Comparison of ENCODE assay signal across 30 cellular contexts in the genomic region with DNA sequence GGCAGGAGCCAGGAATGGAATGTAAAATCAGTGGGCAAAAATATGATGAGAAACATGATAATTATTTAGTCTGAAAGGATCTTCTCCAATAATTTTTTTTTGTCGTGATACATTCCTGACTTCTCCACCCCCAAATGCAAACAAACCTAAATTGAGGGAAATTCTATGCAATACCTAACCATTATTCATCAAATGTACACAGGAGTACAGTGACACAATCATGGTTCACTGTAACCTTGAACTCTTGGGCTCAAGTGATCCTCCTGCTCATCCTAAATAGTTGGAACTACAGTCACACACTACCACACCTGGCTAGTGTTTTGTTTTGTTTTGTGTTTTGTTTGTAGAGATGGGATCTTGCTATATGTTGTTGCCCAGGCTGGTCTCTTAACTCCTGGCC. TPM values are rescaled to one million over a fixed set of nuclear protein-coding genes. Genes with fewer than 3 reads are reported as not detected.
DNase-seq lines count a peak whose midpoint lies in the region; ATAC-seq, FAIRE-seq and TF ChIP-seq lines count a peak whose summit lies in the region.
"Had no signal": no experiment of that assay in that cellular context is flagged by ENCODE, and none has a peak within 500 bp of the region (broad histone marks: within the 10 kb centered on the region; RNA-seq: fewer than 3 reads in every experiment).

No MANE protein-coding gene starts in this region.

- 100% methylated on average over 1 of the region's 1 CpG for WGBS in GM12878 (ENCODE audit: insufficient coverage, insufficient replicate concordance, low lambda C conversion rate, missing lambda C conversion rate)
- 86 to 92% methylated on average over 1 of the region's 1 CpG for WGBS in tibial nerve, 2 donors
- 92 to 100% methylated on average over 1 of the region's 1 CpG for WGBS in lower leg skin, 2 donors

- peak; percentile 7 for FAIRE-seq in GM12878 (lab: Jason Lieb, UNC)
- FAIRE-seq: astrocyte, frontal cortex, K562, small intestine had no signal

- no TSS peak for BruUV-seq in GM12878 (replicated peaks; lab: Mats Ljungman, UMichigan)

- POLR2A ChIA-PET in GM12878 (lab: Charles Lee): no interaction called here

- in situ Hi-C loops in GM12878 (cut with MboI): no loop called here

- DNase-seq in ELR (ENCODE audit: low read depth) (peak; percentile 54), GM12878 (ENCODE audit: low read depth, low spot score) (no peak), foreskin keratinocyte (peak; percentile 32 to 43), tibial nerve (ENCODE audit: low spot score in 2 of 2) (no peak), lower leg skin (ENCODE audit: low spot score in 2 of 2) (no peak), HT-29 (ENCODE audit: low spot score) (no peak)
- DNase-seq in stimulated activated CD4-positive, alpha-beta T cell treated with anti-CD3 and anti-CD28 coated beads, Interleukin-12 subunit alpha, Interleukin-12 subunit beta, amount 100 ng/mL, for 4 hours: no peak
- DNase-seq: activated B cell treated with CpG ODN at 0.5 μM for 24 hours; activated CD8-positive, alpha-beta memory T cell treated with anti-CD3 and anti-CD28 coated beads, Interleukin-2, amount 10 ng/mL, durations not matched to agents 7 days and 5 days; activated gamma-delta T cell treated with Interleukin-2 at 50 U/mL for 16 hours; activated naive CD8-positive, alpha-beta T cell treated with anti-CD3 and anti-CD28 coated beads, Interleukin-2, amount 10 ng/mL, durations not matched to agents 7 days and 5 days; activated T-cell treated with anti-CD3 and anti-CD28 coated beads, Interleukin-2, amount 50 U/mL, for 4 hours; Calu3; DMS79; heart right ventricle; kidney glomerular epithelial cell; NCI-H1105; NCI-H187; NCI-H2171; NCI-H510A; RPMI8226; small intestine; stimulated activated CD4-positive, alpha-beta T cell treated with anti-CD3 and anti-CD28 coated beads, Interleukin-1b, Interleukin-23, amount 100 ng/mL, for 48 hours; stimulated activated naive CD8-positive, alpha-beta T cell treated with anti-CD3 and anti-CD28 coated beads, Interleukin-15, Interleukin-2, amounts not matched to agents 100 U/mL and 50 U/mL, for 24 hours had no signal

- no peak overlapping the region for H2AFZ ChIP-seq in GM12878 (ENCODE audit: control insufficient read depth, low read depth, low read length)

- RAD21 ChIA-PET in GM12878 (lab: Charles Lee; ENCODE audit: unreplicated experiment): interaction anchor here (1.3 kb wide), 1 partner anchor 12 kb away, joined by 3 read pairs; no protein-coding TSS in a partner anchor

- H3K79me2 ChIP-seq in GM12878 (ENCODE audit: control insufficient read depth, insufficient read depth, low read length): peaks cover 60% of the 10 kb centered on the region

- TF ChIP-seq EP300 in GM12878 (IDR thresholded peaks at IDR 0.05; ENCODE audit: borderline replicate concordance in 1 of 2, control insufficient read depth in 1 of 2, low read depth in 2 of 2, low read length in 2 of 2) (no peak), tibial nerve (IDR thresholded peaks at IDR 0.05) (no peak)

- no peaks in the 10 kb centered on the region for H3K27me3 ChIP-seq in GM12878 (replicated peaks in 1 of 2; ENCODE audit: control insufficient read depth in 2 of 2, insufficient read depth in 2 of 2, low read length in 1 of 2)
- H3K27me3 ChIP-seq in foreskin keratinocyte: no peaks in the 10 kb centered on the region
- H3K27me3 ChIP-seq in tibial nerve: no peaks in the 10 kb centered on the region
- H3K27me3 ChIP-seq: heart right ventricle, vagina had no signal

- H3K4me2 ChIP-seq in GM12878 (ENCODE audit: control insufficient read depth, insufficient read depth): no peak overlapping the region

- SMC1A ChIA-PET in GM12878 (lab: Charles Lee; ENCODE audit: uncharacterized antibody, unreplicated experiment): no interaction called here

- TF ChIP-seq POLR2A in GM12878 (IDR thresholded peaks at IDR 0.05; ENCODE audit: low read depth, low read length) (no peak), tibial nerve (IDR thresholded peaks at IDR 0.05) (no peak), lower leg skin (IDR thresholded peaks at IDR 0.05) (no peak)

- H3K36me3 ChIP-seq in GM12878 (ENCODE audit: control insufficient read depth in 2 of 2, insufficient read depth in 2 of 2, low read length in 1 of 2) (peaks cover 0 to 7% of the 10 kb centered on the region in 2 experiments; a peak in 1 of 4 replicates), tibial nerve (no peaks in the 10 kb centered on the region)
- H3K36me3 ChIP-seq: vagina had no signal

- ATAC-seq in GM12878: no peak
- ATAC-seq in foreskin keratinocyte: no peak
- ATAC-seq: activated CD8-positive, alpha-beta memory T cell treated with anti-CD3 and anti-CD28 coated beads, Interleukin-2, amount 10 ng/mL, durations not matched to agents 7 days and 5 days; activated T-cell treated with anti-CD3 and anti-CD28 coated beads, Interleukin-2, amount 50 U/mL, for 4 hours; heart right ventricle; K562; natural killer cell treated with Interleukin-12 subunit alpha and Interleukin-12 subunit beta and Interleukin-15 and Interleukin-18, amount 100 ng/mL, for 72 hours; stimulated activated naive CD8-positive, alpha-beta T cell treated with anti-CD3 and anti-CD28 coated beads, Interleukin-15, Interleukin-2, amounts not matched to agents 100 U/mL and 50 U/mL, for 24 hours had no signal

- H4K20me1 ChIP-seq in GM12878 (ENCODE audit: control insufficient read depth, insufficient read depth): no peaks in the 10 kb centered on the region

- CTCF ChIA-PET in GM12878 (lab: Yijun Ruan, JAX): interaction anchor here (1.0 to 2.5 kb wide), 3 partner anchors 7 to 89 kb away, joined by 3 to 6 read pairs (median 5); no protein-coding TSS in a partner anchor

- no peak for TF ChIP-seq RAD21 in GM12878 (IDR thresholded peaks at IDR 0.05; ENCODE audit: insufficient read depth, low read depth, low read length)

- TF ChIP-seq CTCF in GM12878 (IDR thresholded peaks at IDR 0.05 in 2 of 3, conservative IDR thresholded peaks at IDR 0.05 in 1 of 3; ENCODE audit: control insufficient read depth in 2 of 3, extremely low read depth in 1 of 3, insufficient read depth in 1 of 3, low read depth in 3 of 3, low read length in 3 of 3) (no peak), foreskin keratinocyte (conservative IDR thresholded peaks at IDR 0.05) (no peak), tibial nerve (IDR thresholded peaks at IDR 0.05) (no peak), lower leg skin (IDR thresholded peaks at IDR 0.05) (no peak)

- H3K9me3 ChIP-seq in GM12878 (replicated peaks; ENCODE audit: control insufficient read depth, insufficient read depth, low read length) (peaks cover 17% of the 10 kb centered on the region), tibial nerve (peaks cover 0 to 9% (median 0%) of the 10 kb centered on the region in 4 donors)
- H3K9me3 ChIP-seq: vagina had no signal

- intact Hi-C loops in GM12878 (cut with micrococcal nuclease; ENCODE audit: unreplicated experiment) (loop anchor here (10.0 kb wide), 1 partner anchor 86 kb away; no protein-coding TSS in a partner anchor), lower leg skin (cut with DNase I; ENCODE audit: low total_unique reads) (no loop called here)

- H3K4me3 ChIP-seq in GM12878 (no peak overlapping the region), tibial nerve (no peak overlapping the region), lower leg skin (ENCODE audit: low read depth, poor library complexity, severe bottlenecking) (no peak overlapping the region)
- H3K4me3 ChIP-seq: HAP-1, heart right ventricle, K562, vagina had no signal

- no peak overlapping the region for H3K9ac ChIP-seq in GM12878 (ENCODE audit: control insufficient read depth, insufficient read depth, low read length)

- H3K4me1 ChIP-seq in GM12878 (ENCODE audit: control insufficient read depth, insufficient read depth, low read length): no peaks in the 10 kb centered on the region
- peaks cover under 1% of the 10 kb centered on the region for H3K4me1 ChIP-seq in foreskin keratinocyte
- peaks cover 0 to 39% (median 17%) of the 10 kb centered on the region in 4 donors for H3K4me1 ChIP-seq in tibial nerve
- H3K4me1 ChIP-seq: HAP-1 had no signal

- H3K27ac ChIP-seq in GM12878 (ENCODE audit: control insufficient read depth, insufficient read depth) (no peak overlapping the region), foreskin keratinocyte (no peak overlapping the region), tibial nerve (peak overlapping the region in 3 of 4 donors; percentile 48 to 73 (median 70))
- H3K27ac ChIP-seq: heart right ventricle, vagina had no signal

TF ChIP-seq in GM12878, 131 proteins besides CTCF, POLR2A, EP300 and RAD21 (continues in another document):
- no peak for TF ChIP-seq NBN (IDR thresholded peaks at IDR 0.05)
- TF ChIP-seq, protein P1, sequence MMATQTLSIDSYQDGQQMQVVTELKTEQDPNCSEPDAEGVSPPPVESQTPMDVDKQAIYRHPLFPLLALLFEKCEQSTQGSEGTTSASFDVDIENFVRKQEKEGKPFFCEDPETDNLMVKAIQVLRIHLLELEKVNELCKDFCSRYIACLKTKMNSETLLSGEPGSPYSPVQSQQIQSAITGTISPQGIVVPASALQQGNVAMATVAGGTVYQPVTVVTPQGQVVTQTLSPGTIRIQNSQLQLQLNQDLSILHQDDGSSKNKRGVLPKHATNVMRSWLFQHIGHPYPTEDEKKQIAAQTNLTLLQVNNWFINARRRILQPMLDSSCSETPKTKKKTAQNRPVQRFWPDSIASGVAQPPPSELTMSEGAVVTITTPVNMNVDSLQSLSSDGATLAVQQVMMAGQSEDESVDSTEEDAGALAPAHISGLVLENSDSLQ (IDR thresholded peaks at IDR 0.05): no peak

RNA-seq across cellular contexts. Expression of a gene that starts 46.5 kb away (rescaled TPM):
- 96.9 and 119 TPM in 2 replicates for total RNA-seq in GM12878 (2013; cell fraction: nucleolus; rRNA removed)
- total RNA-seq in GM12878 (2014; rRNA removed) (42.5 and 45.1 TPM in 2 replicates), GM12878 (2014; rRNA removed; fragmentation: Illumina TruSeq; extraction: Trizol) (70.1 and 71.1 TPM in 2 replicates), GM12878 (2021) (87.5 and 88.9 TPM in 2 replicates), foreskin keratinocyte (115 and 120 TPM in 2 replicates), tibial nerve (100 to 1,000 TPM; 133 to 196 (median 155) TPM), lower leg skin (100 to 1,000 TPM; 125 to 228 (median 184) TPM)
- polyA plus RNA-seq in GM12878 (2011; ENCODE audit: low read depth): 17.1 TPM
- polyA plus RNA-seq in GM12878 (2011; rRNA removed) (108 and 190 TPM in 2 replicates), GM12878 (2014; fragmentation: Illumina TruSeq; extraction: Trizol) (84.0 and 138 TPM in 2 replicates), GM12878 (2014; fragmentation: Nextera tagmentation; extraction: Ambion mirVana) (10 to 100 TPM; 13.3 to 24.8 TPM), GM12878 (2014; rRNA removed) (44.2 and 79.9 TPM in 2 replicates), GM12878 (2016; fragmentation: Nextera tagmentation; extraction: Ambion mirVana) (100 to 1,000 TPM; 108 to 109 TPM), foreskin keratinocyte (62.3 and 72.1 TPM in 2 replicates)
- 42.2 and 49.8 TPM in 2 replicates for polyA plus RNA-seq in GM12878 (2011; cell fraction: cytosol; rRNA removed)
- polyA plus RNA-seq in GM12878 (2011; cell fraction: nucleus; rRNA removed): 28.6 and 41.9 TPM in 2 replicates
- polyA plus RNA-seq in GM12878 (2012): 31.0 and 49.6 TPM in 2 replicates
- 43.9 and 62.6 TPM in 2 replicates for polyA minus RNA-seq in GM12878 (2011; rRNA and poly(A)+ RNA removed)
- polyA minus RNA-seq in GM12878 (2011; cell fraction: cytosol; rRNA and poly(A)+ RNA removed): 34.2 and 46.3 TPM in 2 replicates
- 22.2 and 40.9 TPM in 2 replicates for polyA minus RNA-seq in GM12878 (2011; cell fraction: nucleus; rRNA and poly(A)+ RNA removed)
- 118 and 135 TPM in 2 replicates for total RNA-seq in HT-29 (2014; rRNA removed; shearing (Covaris generic))

Comparison
In these comparisons a context has a peak if more than half of its experiments do, and no peak if none do; other contexts are left out.
1. DNase-seq: peak in ELR (single experiment) and foreskin keratinocyte (2 of 2); none in GM12878 (single experiment), tibial nerve (0 of 2), stimulated activated CD4-positive, alpha-beta T cell treated with anti-CD3 and anti-CD28 coated beads, Interleukin-12 subunit alpha, Interleukin-12 subunit beta, amount 100 ng/mL, for 4 hours (single experiment), lower leg skin (0 of 2) and HT-29 (single experiment).
2. H3K27ac ChIP-seq: peak in tibial nerve (3 of 4); none in GM12878 (single experiment) and foreskin keratinocyte (single experiment).